ENCODE assay signal across 9 cellular contexts in the genomic region with DNA sequence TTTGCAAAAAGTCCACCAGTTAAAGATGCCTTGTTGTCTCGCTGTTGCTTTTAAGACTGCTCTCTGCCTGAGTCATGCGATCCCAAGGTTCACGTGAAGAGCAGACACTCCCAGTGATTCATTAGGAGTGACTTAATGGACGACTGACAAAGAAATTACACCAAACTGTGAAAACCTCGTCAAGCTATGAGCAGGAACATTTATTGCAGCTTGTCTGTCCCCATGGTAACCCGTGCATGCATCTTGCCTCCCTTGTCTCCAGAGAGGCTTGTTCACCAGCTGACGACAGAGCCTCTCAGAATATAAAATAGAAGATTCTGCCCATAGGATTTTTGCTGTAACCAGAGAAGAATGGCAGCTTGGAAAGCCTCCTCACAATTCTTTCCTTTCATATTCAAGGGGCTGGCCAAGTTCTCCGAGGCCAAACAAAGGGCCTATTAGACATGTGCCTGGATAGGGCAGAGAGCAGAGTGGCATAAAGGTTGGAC.
A peak's percentile ranks its signal among the peaks of the same experiment; 100 is the strongest.
DNase-seq lines count a peak whose midpoint lies in the region; ATAC-seq and TF ChIP-seq lines count a peak whose summit lies in the region.
"Had no signal": no experiment of that assay in that cellular context is flagged by ENCODE, and none has a peak within 500 bp of the region (broad histone marks: within the 10 kb centered on the region; RNA-seq: fewer than 3 reads in every experiment).

No MANE protein-coding gene starts in this region.

- TF ChIP-seq CTCF in A673 (conservative IDR thresholded peaks at IDR 0.05; ENCODE audit: low read depth, low read length) (no peak), thyroid gland (IDR thresholded peaks at IDR 0.05) (no peak)

- CTCF ChIA-PET in A673 (lab: Charles Lee): no interaction called here
- CTCF ChIA-PET in CD8-positive, alpha-beta memory T cell (lab: Charles Lee): no interaction called here

- H3K36me3 Mint-ChIP-seq in activated naive CD4-positive, alpha-beta T cell treated with anti-CD3 and anti-CD28 coated beads, Interleukin-2, amount 50 U/mL, for 72 hours: no peaks in the 10 kb centered on the region
- no peaks in the 10 kb centered on the region for H3K36me3 Mint-ChIP-seq in CD8-positive, alpha-beta memory T cell

- no peak for TF ChIP-seq POLR2A in thyroid gland (IDR thresholded peaks at IDR 0.05)

- H3K27me3 ChIP-seq in A673 (replicated peaks; ENCODE audit: insufficient read depth, low read depth, low read length, poor library complexity): no peaks in the 10 kb centered on the region
- no peaks in the 10 kb centered on the region for H3K27me3 ChIP-seq in MG63
- H3K27me3 ChIP-seq in thyroid gland: no peaks in the 10 kb centered on the region
- H3K27me3 ChIP-seq in CD8-positive, alpha-beta memory T cell (ENCODE audit: insufficient read depth, low read length, poor library complexity, severe bottlenecking): no peaks in the 10 kb centered on the region

- WGBS in thyroid gland, 2 donors: 67 to 68% methylated on average over 8 of the region's 8 CpGs

- intact Hi-C loops in A673 (cut with micrococcal nuclease; ENCODE audit: unreplicated experiment): no loop called here
- intact Hi-C loops in thyroid gland (cut with DNase I): no loop called here

- DNase-seq in A673 (ENCODE audit: low spot score) (peak; percentile 20), MG63 (peak; percentile 94), cerebellar cortex (ENCODE audit: low spot score) (peak; percentile 29), medulla oblongata (ENCODE audit: extremely low spot score) (peak; percentile 72), thyroid gland (no peak)
- no peak for DNase-seq in activated naive CD4-positive, alpha-beta T cell treated with anti-CD3 and anti-CD28 coated beads, Interleukin-2, amount 50 U/mL, for 72 hours (ENCODE audit: low spot score in 2 of 2)
- no peak for DNase-seq in CD8-positive, alpha-beta memory T cell

- no peaks in the 10 kb centered on the region for H3K36me3 ChIP-seq in A673 (ENCODE audit: insufficient read depth, low read length, poor library complexity, severe bottlenecking)
- H3K36me3 ChIP-seq in MG63: peaks cover 4% of the 10 kb centered on the region; the same call in 1 of the 2 replicates
- H3K36me3 ChIP-seq in thyroid gland: no peaks in the 10 kb centered on the region
- no peaks in the 10 kb centered on the region for H3K36me3 ChIP-seq in CD8-positive, alpha-beta memory T cell (ENCODE audit: insufficient read depth, low read length)

- POLR2A ChIA-PET in A673 (lab: Charles Lee; ENCODE audit: low non-redundant PET): no interaction called here
- POLR2A ChIA-PET in CD8-positive, alpha-beta memory T cell (lab: Charles Lee): no interaction called here

- H3K27ac Mint-ChIP-seq in activated naive CD4-positive, alpha-beta T cell treated with anti-CD3 and anti-CD28 coated beads, Interleukin-2, amount 50 U/mL, for 72 hours: no peak overlapping the region
- H3K27ac Mint-ChIP-seq in CD8-positive, alpha-beta memory T cell: no peak overlapping the region

- H3K27ac ChIP-seq in A673 (ENCODE audit: low read depth, low read length, poor library complexity, severe bottlenecking) (no peak overlapping the region), thyroid gland (no peak overlapping the region)
- H3K27ac ChIP-seq in CD8-positive, alpha-beta memory T cell (ENCODE audit: low read depth, low read length): no peak overlapping the region

- ATAC-seq in activated naive CD4-positive, alpha-beta T cell treated with anti-CD3 and anti-CD28 coated beads, Interleukin-2, amount 50 U/mL, for 72 hours: no peak
- ATAC-seq in GM18867 (IDR thresholded peaks at IDR 0.05; ENCODE audit: unreplicated experiment): no peak

- BruUV-seq in A673 (replicated peaks; lab: Mats Ljungman, UMichigan): no TSS peak

- no peaks in the 10 kb centered on the region for H3K4me1 Mint-ChIP-seq in CD8-positive, alpha-beta memory T cell
- H3K4me1 Mint-ChIP-seq: central memory CD8-positive, alpha-beta T cell had no signal

- H3K4me3 Mint-ChIP-seq in CD8-positive, alpha-beta memory T cell: no peak overlapping the region
- H3K4me3 Mint-ChIP-seq: central memory CD8-positive, alpha-beta T cell had no signal

- H3K27me3 Mint-ChIP-seq in CD8-positive, alpha-beta memory T cell: peaks cover 0 to 2% of the 10 kb centered on the region in 2 donors

- H3K9me3 ChIP-seq in A673 (ENCODE audit: low read depth, low read length, poor library complexity, severe bottlenecking) (no peaks in the 10 kb centered on the region), MG63 (no peaks in the 10 kb centered on the region; the same call in 1 of the 2 replicates), thyroid gland (no peaks in the 10 kb centered on the region)
- H3K9me3 ChIP-seq in CD8-positive, alpha-beta memory T cell (ENCODE audit: low read length): no peaks in the 10 kb centered on the region

- no peak overlapping the region for H3K4me3 ChIP-seq in A673 (ENCODE audit: low read depth, low read length, poor library complexity, severe bottlenecking)
- H3K4me3 ChIP-seq in MG63: peak overlapping the region; percentile 25
- no peak overlapping the region for H3K4me3 ChIP-seq in thyroid gland (replicated peaks in 1 of 3)
- H3K4me3 ChIP-seq in CD8-positive, alpha-beta memory T cell (ENCODE audit: low read length): no peak overlapping the region

- peaks cover 3% of the 10 kb centered on the region for H3K4me1 ChIP-seq in A673 (ENCODE audit: insufficient read depth, low read length, poor library complexity, severe bottlenecking)
- H3K4me1 ChIP-seq in thyroid gland: peaks cover 5 to 10% of the 10 kb centered on the region in 2 donors
- no peaks in the 10 kb centered on the region for H3K4me1 ChIP-seq in CD8-positive, alpha-beta memory T cell (ENCODE audit: insufficient read depth, low read length)

- H3K9me3 Mint-ChIP-seq in activated naive CD4-positive, alpha-beta T cell treated with anti-CD3 and anti-CD28 coated beads, Interleukin-2, amount 50 U/mL, for 72 hours: peaks cover 0 to 3% of the 10 kb centered on the region in 2 donors
- H3K9me3 Mint-ChIP-seq in CD8-positive, alpha-beta memory T cell: peaks cover 0 to 4% (median 0%) of the 10 kb centered on the region in 5 donors
- H3K9me3 Mint-ChIP-seq: central memory CD8-positive, alpha-beta T cell had no signal

Comparison
In these comparisons a context has a peak if more than half of its experiments do, and no peak if none do; other contexts are left out.
1. DNase-seq: peak in A673 (single experiment), MG63 (single experiment), cerebellar cortex (single experiment) and medulla oblongata (single experiment); none in activated naive CD4-positive, alpha-beta T cell treated with anti-CD3 and anti-CD28 coated beads, Interleukin-2, amount 50 U/mL, for 72 hours (0 of 2), thyroid gland (0 of 2) and CD8-positive, alpha-beta memory T cell (0 of 5).